ENCODE assay signal across 13 cellular contexts in genomic region chr2:74894261-74895030, GRCh38.
DNase-seq lines count a peak whose midpoint lies in the region; ATAC-seq and TF ChIP-seq lines count a peak whose summit lies in the region.
"Had no signal": no experiment of that assay in that cellular context is flagged by ENCODE, and none has a peak within 500 bp of the region (broad histone marks: within the 10 kb centered on the region; RNA-seq: fewer than 3 reads in every experiment).

No MANE protein-coding gene starts in this region.

- H3F3A ChIP-seq in GM23248 (ENCODE audit: insufficient read depth): peaks cover 36% of the 10 kb centered on the region

- BruUV-seq in A673 (replicated peaks; lab: Mats Ljungman, UMichigan): no TSS peak

- in situ Hi-C loops in GM23248 (cut with MboI): no loop called here

- H3K27me3 ChIP-seq in A673 (replicated peaks; ENCODE audit: insufficient read depth, low read depth, low read length, poor library complexity): no peaks in the 10 kb centered on the region
- H3K27me3 ChIP-seq in GM23248 (replicated peaks; ENCODE audit: insufficient read depth): no peaks in the 10 kb centered on the region
- H3K27me3 ChIP-seq in ascending aorta: no peaks in the 10 kb centered on the region
- H3K27me3 ChIP-seq in left lung: no peaks in the 10 kb centered on the region

- no peak overlapping the region for H2AFZ ChIP-seq in GM23248

- H3K9me3 ChIP-seq in A673 (ENCODE audit: low read depth, low read length, poor library complexity, severe bottlenecking) (no peaks in the 10 kb centered on the region), GM23248 (ENCODE audit: low read depth) (no peaks in the 10 kb centered on the region), ascending aorta (no peaks in the 10 kb centered on the region), left lung (no peaks in the 10 kb centered on the region)
- H3K9me3 ChIP-seq: ovary had no signal

- no peak overlapping the region for H3K4me3 Mint-ChIP-seq in natural killer cell
- H3K4me3 Mint-ChIP-seq: activated T-cell treated with anti-CD3 and anti-CD28 coated beads, Interleukin-2, amount 50 U/mL, for 4 hours; central memory CD8-positive, alpha-beta T cell had no signal

- H3K36me3 Mint-ChIP-seq in natural killer cell: no peaks in the 10 kb centered on the region

- H3K27ac ChIP-seq in A673 (ENCODE audit: low read depth, low read length, poor library complexity, severe bottlenecking) (no peak overlapping the region), GM23248 (peak overlapping the region; percentile 78), ascending aorta (peak overlapping the region; percentile 73 to 76), left lung (no peak overlapping the region)
- H3K27ac ChIP-seq: ovary had no signal

- no peaks in the 10 kb centered on the region for H3K9me3 Mint-ChIP-seq in natural killer cell
- H3K9me3 Mint-ChIP-seq: central memory CD8-positive, alpha-beta T cell had no signal

- intact Hi-C loops in A673 (cut with micrococcal nuclease; ENCODE audit: unreplicated experiment): no loop called here
- intact Hi-C loops in ascending aorta (cut with DNase I): loop anchor here (1.0 to 5.0 kb wide), 2 partner anchors 64 to 253 kb away; partner anchors contain the start of gene POLE4
- intact Hi-C loops in left lung (cut with DNase I): no loop called here
- intact Hi-C loops in natural killer cell (cut with micrococcal nuclease): no loop called here

- peak overlapping the region; percentile 25; the same call in 1 of the 2 replicates for H3K9ac ChIP-seq in GM23248

- 59 to 77% methylated on average over 6 of the region's 6 CpGs for WGBS in GM23248 (ENCODE audit: low coverage in 1 of 2, low lambda C conversion rate in 2 of 2, missing lambda C conversion rate in 2 of 2), 2 experiments

- peaks cover 20% of the 10 kb centered on the region for H3K36me3 ChIP-seq in A673 (ENCODE audit: insufficient read depth, low read length, poor library complexity, severe bottlenecking)
- H3K36me3 ChIP-seq in GM23248 (ENCODE audit: low read depth): peaks cover 34% of the 10 kb centered on the region
- H3K36me3 ChIP-seq in ascending aorta: peaks cover 3 to 6% of the 10 kb centered on the region in 2 donors
- H3K36me3 ChIP-seq in left lung: peaks cover 0 to 50% of the 10 kb centered on the region in 2 donors
- H3K36me3 ChIP-seq: ovary had no signal

- no peaks in the 10 kb centered on the region for H3K4me1 Mint-ChIP-seq in natural killer cell
- H3K4me1 Mint-ChIP-seq: central memory CD8-positive, alpha-beta T cell had no signal

- H3K4me1 ChIP-seq in A673 (ENCODE audit: insufficient read depth, low read length, poor library complexity, severe bottlenecking): peaks cover 3% of the 10 kb centered on the region
- H3K4me1 ChIP-seq in GM23248 (ENCODE audit: insufficient read depth): peaks cover 36% of the 10 kb centered on the region
- peaks cover 3 to 9% of the 10 kb centered on the region in 2 donors for H3K4me1 ChIP-seq in ascending aorta
- H3K4me1 ChIP-seq in left lung: no peaks in the 10 kb centered on the region

- TF ChIP-seq CTCF in A673 (conservative IDR thresholded peaks at IDR 0.05; ENCODE audit: low read depth, low read length) (no peak), ascending aorta (IDR thresholded peaks at IDR 0.05) (no peak), left lung (IDR thresholded peaks at IDR 0.05) (no peak), natural killer cell (IDR thresholded peaks at IDR 0.05) (no peak)

- DNase-seq in A673 (ENCODE audit: low spot score) (peak; percentile 39), GM23248 (peak; percentile 87), ascending aorta (ENCODE audit: low spot score in 2 of 2) (no peak), left lung (no peak), natural killer cell (no peak), SK-N-DZ (ENCODE audit: low spot score) (no peak), NCI-H1694 treated with DMSO at 0.1 percent for 48 hours (lab: John Stamatoyannopoulos, UW) (no peak)
- DNase-seq in stimulated activated naive CD4-positive, alpha-beta T cell treated with Interleukin-2 at 50 U/mL for 16 hours (lab: John Stamatoyannopoulos, UW): no peak
- DNase-seq: activated T-cell treated with anti-CD3 and anti-CD28 coated beads, Interleukin-2, amount 50 U/mL, for 4 hours; CD4-positive, CD25-positive, alpha-beta regulatory T cell; ovary; stimulated activated CD4-positive, alpha-beta T cell treated with anti-CD3 and anti-CD28 coated beads, Interleukin-2, amount 100 ng/mL, for 48 hours had no signal

- no peak overlapping the region for H3K4me3 ChIP-seq in A673 (ENCODE audit: low read depth, low read length, poor library complexity, severe bottlenecking)
- H3K4me3 ChIP-seq in GM23248: no peak overlapping the region
- H3K4me3 ChIP-seq in ascending aorta: no peak overlapping the region
- no peak overlapping the region for H3K4me3 ChIP-seq in left lung
- H3K4me3 ChIP-seq: ovary had no signal

- no peaks in the 10 kb centered on the region for H3K27me3 Mint-ChIP-seq in natural killer cell (ENCODE audit: low read depth in 2 of 2)
- H3K27me3 Mint-ChIP-seq: CD4-positive, CD25-positive, alpha-beta regulatory T cell; central memory CD8-positive, alpha-beta T cell had no signal

- POLR2A ChIA-PET in A673 (lab: Charles Lee; ENCODE audit: low non-redundant PET): no interaction called here

- CTCF ChIA-PET in A673 (lab: Charles Lee): no interaction called here

- ATAC-seq in left lung (peak; percentile 27), natural killer cell (no peak)

- no peaks in the 10 kb centered on the region for H3K79me2 ChIP-seq in GM23248 (ENCODE audit: insufficient read depth)

- H3K9me2 ChIP-seq in GM23248 (ENCODE audit: insufficient read depth): no peaks in the 10 kb centered on the region

- no peaks in the 10 kb centered on the region for H4K20me1 ChIP-seq in GM23248 (ENCODE audit: insufficient read depth)

- H3K27ac Mint-ChIP-seq in natural killer cell: no peak overlapping the region

- H3K4me2 ChIP-seq in GM23248 (ENCODE audit: unreplicated experiment): peak overlapping the region; percentile 38

Comparison
In these comparisons a context has a peak if more than half of its experiments do, and no peak if none do; other contexts are left out.
1. DNase-seq: peak in A673 (single experiment) and GM23248 (single experiment); none in ascending aorta (0 of 2), left lung (0 of 2), natural killer cell (single experiment), SK-N-DZ (single experiment), NCI-H1694 treated with DMSO at 0.1 percent for 48 hours (single experiment) and stimulated activated naive CD4-positive, alpha-beta T cell treated with Interleukin-2 at 50 U/mL for 16 hours (single experiment).
2. H3K27ac ChIP-seq: peak in GM23248 (single experiment) and ascending aorta (2 of 2); none in A673 (single experiment) and left lung (0 of 2).